In the genomic region with DNA sequence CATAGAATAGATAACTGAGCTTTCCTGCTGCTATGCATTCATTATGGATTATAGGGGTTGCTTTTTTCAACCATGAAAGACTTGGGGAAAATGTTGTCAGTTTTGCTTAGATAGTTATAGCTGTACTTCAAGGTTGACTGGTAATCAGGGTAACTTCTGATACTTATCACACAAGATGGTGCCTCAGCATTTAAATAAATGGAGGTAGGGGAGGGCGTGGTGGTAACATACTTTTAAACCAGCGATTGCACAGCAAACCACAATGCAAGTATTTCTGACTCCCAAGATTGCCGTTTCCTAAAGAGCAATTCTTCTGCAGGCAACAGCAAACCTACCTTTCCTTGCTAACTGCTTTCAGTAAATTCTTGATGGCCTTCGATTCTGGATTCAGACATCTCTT, we compare ENCODE assay signal across 32 cellular contexts. TPM values are rescaled to one million over a fixed set of nuclear protein-coding genes. Genes with fewer than 3 reads are reported as not detected.
"Had no signal": no experiment of that assay in that cellular context is flagged by ENCODE, and none has a peak within 500 bp of the region (broad histone marks: within the 10 kb centered on the region; RNA-seq: fewer than 3 reads in every experiment).

No MANE protein-coding gene starts in this region.

- H3K9me3 Mint-ChIP-seq: activated CD4-positive, alpha-beta T cell treated with anti-CD3 and anti-CD28 coated beads, Interleukin-2, amount 10 ng/mL, durations not matched to agents 7 days and 5 days; activated naive CD4-positive, alpha-beta T cell treated with anti-CD3 and anti-CD28 coated beads, Interleukin-2, amount 10 ng/mL, durations not matched to agents 7 days and 5 days; effector memory CD8-positive, alpha-beta T cell; naive thymus-derived CD4-positive, alpha-beta T cell; stimulated activated effector memory CD8-positive, alpha-beta T cell treated with anti-CD3 and anti-CD28 coated beads, Interleukin-12 subunit alpha, Interleukin-12 subunit beta, amount 100 ng/mL, for 72 hours had no signal

- H3K4me3 ChIP-seq: ovary, prostate gland, sigmoid colon, stomach, thyroid gland, upper lobe of right lung had no signal

- H3K36me3 ChIP-seq: heart left ventricle, ovary, prostate gland, sigmoid colon, stomach, thyroid gland, upper lobe of right lung had no signal

- H3K4me1 ChIP-seq: prostate gland, sigmoid colon, thyroid gland, upper lobe of right lung had no signal

- H3K4me3 Mint-ChIP-seq: activated CD4-positive, alpha-beta T cell treated with anti-CD3 and anti-CD28 coated beads, Interleukin-2, amount 10 ng/mL, durations not matched to agents 7 days and 5 days; activated CD8-positive, alpha-beta memory T cell treated with anti-CD3 and anti-CD28 coated beads, Interleukin-2, amount 10 ng/mL, durations not matched to agents 7 days and 5 days; activated CD8-positive, alpha-beta T cell treated with anti-CD3 and anti-CD28 coated beads, Interleukin-2, amount 10 ng/mL, durations not matched to agents 7 days and 5 days; activated naive CD4-positive, alpha-beta T cell treated with anti-CD3 and anti-CD28 coated beads, Interleukin-2, amount 10 ng/mL, durations not matched to agents 7 days and 5 days; effector memory CD8-positive, alpha-beta T cell; naive thymus-derived CD4-positive, alpha-beta T cell; stimulated activated effector memory CD8-positive, alpha-beta T cell treated with anti-CD3 and anti-CD28 coated beads, Interleukin-12 subunit alpha, Interleukin-12 subunit beta, amount 100 ng/mL, for 72 hours had no signal

- H3K27ac Mint-ChIP-seq: activated CD4-positive, alpha-beta T cell treated with anti-CD3 and anti-CD28 coated beads, Interleukin-2, amount 10 ng/mL, durations not matched to agents 7 days and 5 days; activated CD8-positive, alpha-beta memory T cell treated with anti-CD3 and anti-CD28 coated beads, Interleukin-2, amount 10 ng/mL, durations not matched to agents 7 days and 5 days; activated CD8-positive, alpha-beta T cell treated with anti-CD3 and anti-CD28 coated beads, Interleukin-2, amount 10 ng/mL, durations not matched to agents 7 days and 5 days; activated naive CD4-positive, alpha-beta T cell treated with anti-CD3 and anti-CD28 coated beads, Interleukin-2, amount 10 ng/mL, durations not matched to agents 7 days and 5 days; effector memory CD8-positive, alpha-beta T cell; naive thymus-derived CD4-positive, alpha-beta T cell; stimulated activated effector memory CD8-positive, alpha-beta T cell treated with anti-CD3 and anti-CD28 coated beads, Interleukin-12 subunit alpha, Interleukin-12 subunit beta, amount 100 ng/mL, for 72 hours had no signal

- DNase-seq: activated CD4-positive, alpha-beta T cell treated with anti-CD3 and anti-CD28 coated beads, Interleukin-2, amount 10 ng/mL, durations not matched to agents 7 days and 5 days; activated CD4-positive, CD25-positive, alpha-beta regulatory T cell treated with anti-CD3 and anti-CD28 coated beads, Interleukin-2, amount 50 U/mL, for 72 hours; activated CD8-positive, alpha-beta memory T cell treated with anti-CD3 and anti-CD28 coated beads, Interleukin-2, amount 10 ng/mL, durations not matched to agents 7 days and 5 days; activated CD8-positive, alpha-beta T cell treated with anti-CD3 and anti-CD28 coated beads, Interleukin-2, amount 10 ng/mL, durations not matched to agents 7 days and 5 days; activated gamma-delta T cell; activated naive CD4-positive, alpha-beta T cell treated with anti-CD3 and anti-CD28 coated beads, Interleukin-2, amount 10 ng/mL, durations not matched to agents 7 days and 5 days; amygdala; caudate nucleus; cortex of kidney; effector memory CD8-positive, alpha-beta T cell; heart left ventricle; midbrain; naive thymus-derived CD4-positive, alpha-beta T cell; ovary; retina; sigmoid colon; small intestine; stimulated activated CD4-positive, alpha-beta T cell treated with anti-CD3 and anti-CD28 coated beads, Interleukin-4, amount 100 ng/mL, for 24 hours; stomach; T-helper 9 cell; thyroid gland; upper lobe of right lung had no signal

- H3K27me3 ChIP-seq: heart left ventricle, ovary, sigmoid colon, stomach, thyroid gland, upper lobe of right lung had no signal

- H3K27ac ChIP-seq: ovary, prostate gland, sigmoid colon, stomach, thyroid gland, upper lobe of right lung had no signal

- H3K27me3 Mint-ChIP-seq: activated CD4-positive, alpha-beta T cell treated with anti-CD3 and anti-CD28 coated beads, Interleukin-2, amount 10 ng/mL, durations not matched to agents 7 days and 5 days; activated naive CD4-positive, alpha-beta T cell treated with anti-CD3 and anti-CD28 coated beads, Interleukin-2, amount 10 ng/mL, durations not matched to agents 7 days and 5 days; naive thymus-derived CD4-positive, alpha-beta T cell had no signal

- H3K36me3 Mint-ChIP-seq: activated naive CD4-positive, alpha-beta T cell treated with anti-CD3 and anti-CD28 coated beads, Interleukin-2, amount 10 ng/mL, durations not matched to agents 7 days and 5 days; stimulated activated effector memory CD8-positive, alpha-beta T cell treated with anti-CD3 and anti-CD28 coated beads, Interleukin-12 subunit alpha, Interleukin-12 subunit beta, amount 100 ng/mL, for 72 hours had no signal

- H3K9me3 ChIP-seq: heart left ventricle, ovary, prostate gland, sigmoid colon, stomach, thyroid gland, upper lobe of right lung had no signal

RNA-seq across cellular contexts. Expression of a gene that starts 1.3 kb away (rescaled TPM):
- total RNA-seq: activated CD8-positive, alpha-beta T cell treated with anti-CD3 and anti-CD28 coated beads, Interleukin-2, amount 10 ng/mL, durations not matched to agents 7 days and 5 days; chondrocyte; endothelial cell of umbilical vein; kidney epithelial cell; sigmoid colon had no signal
- polyA plus RNA-seq: naive thymus-derived CD4-positive, alpha-beta T cell; neural cell had no signal

RNA-seq across cellular contexts. Expression of a gene that starts 13.8 kb away (rescaled TPM):
- total RNA-seq: activated CD4-positive, alpha-beta T cell treated with anti-CD3 and anti-CD28 coated beads, Interleukin-2, amount 10 ng/mL, durations not matched to agents 7 days and 5 days; activated CD8-positive, alpha-beta T cell treated with anti-CD3 and anti-CD28 coated beads, Interleukin-2, amount 10 ng/mL, durations not matched to agents 7 days and 5 days; chondrocyte; fibroblast of lung; fibroblast of villous mesenchyme; kidney epithelial cell; lower leg skin; naive thymus-derived CD4-positive, alpha-beta T cell; sigmoid colon; upper lobe of right lung had no signal
- polyA plus RNA-seq: fibroblast of lung; naive thymus-derived CD4-positive, alpha-beta T cell had no signal

RNA-seq across cellular contexts. Expression of a gene that starts 14.7 kb away (rescaled TPM):
- total RNA-seq: activated CD8-positive, alpha-beta T cell treated with anti-CD3 and anti-CD28 coated beads, Interleukin-2, amount 10 ng/mL, durations not matched to agents 7 days and 5 days; chondrocyte; endothelial cell of umbilical vein; fibroblast of lung; fibroblast of villous mesenchyme; kidney epithelial cell; naive thymus-derived CD4-positive, alpha-beta T cell; sigmoid colon had no signal
- polyA plus RNA-seq: endothelial cell of umbilical vein; fibroblast of lung; naive thymus-derived CD4-positive, alpha-beta T cell; neural cell had no signal

RNA-seq across cellular contexts. Expression of a gene that starts 52.5 kb away (rescaled TPM):
- total RNA-seq: activated CD4-positive, alpha-beta T cell treated with anti-CD3 and anti-CD28 coated beads, Interleukin-2, amount 10 ng/mL, durations not matched to agents 7 days and 5 days; activated CD8-positive, alpha-beta memory T cell treated with anti-CD3 and anti-CD28 coated beads, Interleukin-2, amount 10 ng/mL, durations not matched to agents 7 days and 5 days; activated CD8-positive, alpha-beta T cell treated with anti-CD3 and anti-CD28 coated beads, Interleukin-2, amount 10 ng/mL, durations not matched to agents 7 days and 5 days; endothelial cell of umbilical vein; fibroblast of lung; fibroblast of villous mesenchyme; kidney epithelial cell; naive thymus-derived CD4-positive, alpha-beta T cell; T-helper 1 cell treated with Interleukin-12 subunit alpha and Interleukin-12 subunit beta and Interleukin-4 antibody, amounts not matched to agents 30 ng/mL and 1 ng/mL, for 36 hours; upper lobe of right lung had no signal
- polyA plus RNA-seq: endothelial cell of umbilical vein; naive thymus-derived CD4-positive, alpha-beta T cell had no signal
